Comparison of ENCODE assay signal across 1 cellular context in the genomic region with DNA sequence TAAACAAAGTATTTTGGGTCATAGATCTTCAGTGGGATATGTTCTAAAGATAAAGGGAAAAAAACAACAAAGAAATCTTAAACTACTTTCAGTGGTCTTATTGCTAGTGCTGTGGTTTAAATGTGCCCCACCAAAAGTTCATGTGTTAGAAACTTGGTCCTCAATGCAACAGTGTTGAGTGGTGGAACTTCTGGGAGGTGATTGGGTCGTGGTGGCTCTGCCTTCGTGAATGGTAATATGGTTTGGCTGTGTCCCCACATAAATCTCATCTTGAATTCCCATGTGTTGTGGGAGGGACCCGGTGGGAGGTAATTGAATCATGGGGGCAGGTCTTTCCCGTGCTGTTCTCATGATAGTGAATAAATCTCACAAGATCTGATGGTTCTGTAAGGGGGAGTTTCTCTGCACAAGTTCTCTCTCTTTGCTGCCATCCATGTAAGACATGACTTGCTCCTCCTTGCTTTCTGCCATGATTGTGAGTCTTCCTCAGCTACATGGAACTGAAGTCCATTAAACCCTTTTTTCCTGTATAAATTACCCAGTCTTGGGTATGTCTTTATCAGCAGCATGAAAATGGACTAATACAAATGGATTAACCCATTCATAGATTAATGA.
TF ChIP-seq lines count a peak whose summit lies in the region.

No MANE protein-coding gene starts in this region.

TF ChIP-seq in K562, 482 proteins besides CTCF, POLR2A, EP300 and RAD21:
- TF ChIP-seq TRIM24 (IDR thresholded peaks at IDR 0.05) (peak in 1 of 2 experiments; percentile 73; a peak in 1 of 4 replicates), CBX3 (IDR thresholded peaks at IDR 0.05; ENCODE audit: borderline replicate concordance in 1 of 2, low read length in 2 of 2) (peak in 1 of 2 experiments; percentile 88; a peak in 1 of 3 replicates), TRIM28 (IDR thresholded peaks at IDR 0.05) (peak; percentile 76), ZFP36 (IDR thresholded peaks at IDR 0.05; ENCODE audit: low read depth, low read length, partially characterized antibody) (peak; percentile 40), ZNF431 (CRISPR knock-in tag; IDR thresholded peaks at IDR 0.05) (peak; percentile 100), CBX1 (IDR thresholded peaks at IDR 0.05; ENCODE audit: low read depth) (peak; percentile 42; the same call in 1 of the 2 replicates)
